8 cellular contexts compared by ENCODE assay signal in genomic region chr20:347317-347639, GRCh38. TPM values are rescaled to one million over a fixed set of nuclear protein-coding genes. Genes with fewer than 3 reads are reported as not detected.
DNase-seq lines count a peak whose midpoint lies in the region; ATAC-seq and TF ChIP-seq lines count a peak whose summit lies in the region.

No MANE protein-coding gene starts in this region.

- no peaks in the 10 kb centered on the region for H3K9me3 Mint-ChIP-seq in brain

- TF ChIP-seq CTCF in GM06990 (IDR thresholded peaks at IDR 0.05; ENCODE audit: insufficient read depth, low read length, poor library complexity, severe bottlenecking) (no peak), brain (conservative IDR thresholded peaks at IDR 0.05) (no peak), mucosa of descending colon (IDR thresholded peaks at IDR 0.05) (no peak)

- H3K4me1 ChIP-seq in mucosa of descending colon (ENCODE audit: low read depth): peaks cover 5% of the 10 kb centered on the region

- H3K27me3 Mint-ChIP-seq in brain: peaks cover 3% of the 10 kb centered on the region

- DNase-seq in GM06990 (ENCODE audit: extremely low read depth, insufficient read length) (no peak), mucosa of descending colon (no peak), SW 1271 (lab: John Stamatoyannopoulos, UW) (no peak)
- no peak for DNase-seq in stimulated activated CD4-positive, alpha-beta T cell treated with anti-CD3 and anti-CD28 coated beads, Interleukin-2, amount 100 ng/mL, for 24 hours
- no peak for DNase-seq in activated CD8-positive, alpha-beta memory T cell treated with anti-CD3 and anti-CD28 coated beads, Interleukin-2, amount 50 U/mL, for 4 hours

- peaks cover 17% of the 10 kb centered on the region for H3K36me3 Mint-ChIP-seq in brain

- peaks cover 1% of the 10 kb centered on the region for H3K9me3 ChIP-seq in mucosa of descending colon

- no peaks in the 10 kb centered on the region for H3K27me3 ChIP-seq in GM06990 (replicated peaks; ENCODE audit: control insufficient read depth, insufficient read depth, low read length)

- H3K4me3 Mint-ChIP-seq in brain: peak overlapping the region; percentile 89 to 97 (median 92)

- H3K4me3 ChIP-seq in GM06990 (replicated peaks; ENCODE audit: low read depth, low read length) (peak overlapping the region; percentile 86), mucosa of descending colon (peak overlapping the region; percentile 46)

- H3K36me3 ChIP-seq in GM06990 (ENCODE audit: control insufficient read depth, insufficient read depth, low read length) (no peaks in the 10 kb centered on the region), mucosa of descending colon (ENCODE audit: low read depth) (no peaks in the 10 kb centered on the region)

- intact Hi-C loops in mucosa of descending colon (cut with DNase I, micrococcal nuclease): no loop called here

- peaks cover 31% of the 10 kb centered on the region for H3K4me1 Mint-ChIP-seq in brain

- peak; percentile 5 for ATAC-seq in HG03108 (IDR thresholded peaks at IDR 0.05; ENCODE audit: unreplicated experiment)
- no peak for ATAC-seq in mucosa of descending colon
- ATAC-seq in GM18511 (IDR thresholded peaks at IDR 0.05; ENCODE audit: unreplicated experiment): no peak

- H3K27ac Mint-ChIP-seq in brain: peak overlapping the region; percentile 64 to 99 (median 98)

RNA-seq across cellular contexts. Expression of gene NRSN2, which starts 0.4 kb away (rescaled TPM):
- polyA plus RNA-seq in brain (ENCODE audit: insufficient read depth, low read depth, low replicate concordance): 185 TPM
- total RNA-seq in mucosa of descending colon: 10 to 100 TPM in 2 of 3 donors, 1 to 10 TPM in 1; 8.7 to 21.1 (median 13.1) TPM

RNA-seq across cellular contexts. Expression of gene SOX12, which starts 21.9 kb away (rescaled TPM):
- 38.3 TPM for polyA plus RNA-seq in brain (ENCODE audit: insufficient read depth, low read depth, low replicate concordance)
- 10 to 100 TPM in 1 of 3 donors, 1 to 10 TPM in 2; 3.9 to 24.0 (median 4.5) TPM for total RNA-seq in mucosa of descending colon

RNA-seq across cellular contexts. Expression of gene TRIB3, which starts 33.3 kb away (rescaled TPM):
- 28.7 TPM for polyA plus RNA-seq in brain (ENCODE audit: insufficient read depth, low read depth, low replicate concordance)
- 1 to 10 TPM; 1.4 to 7.4 (median 3.4) TPM for total RNA-seq in mucosa of descending colon

RNA-seq across cellular contexts. Expression of gene ZCCHC3, which starts 49.9 kb away (rescaled TPM):
- 19.7 TPM for polyA plus RNA-seq in brain (ENCODE audit: insufficient read depth, low read depth, low replicate concordance)
- total RNA-seq in mucosa of descending colon: 10 to 100 TPM; 12.0 to 18.7 (median 12.6) TPM

RNA-seq across cellular contexts. Expression of gene C20orf96, which starts 56.7 kb away (rescaled TPM):
- 17.3 TPM for polyA plus RNA-seq in brain (ENCODE audit: insufficient read depth, low read depth, low replicate concordance)
- 10 to 100 TPM in 2 of 3 donors, 1 to 10 TPM in 1; 6.8 to 12.1 (median 11.3) TPM for total RNA-seq in mucosa of descending colon
